In the genomic region with DNA sequence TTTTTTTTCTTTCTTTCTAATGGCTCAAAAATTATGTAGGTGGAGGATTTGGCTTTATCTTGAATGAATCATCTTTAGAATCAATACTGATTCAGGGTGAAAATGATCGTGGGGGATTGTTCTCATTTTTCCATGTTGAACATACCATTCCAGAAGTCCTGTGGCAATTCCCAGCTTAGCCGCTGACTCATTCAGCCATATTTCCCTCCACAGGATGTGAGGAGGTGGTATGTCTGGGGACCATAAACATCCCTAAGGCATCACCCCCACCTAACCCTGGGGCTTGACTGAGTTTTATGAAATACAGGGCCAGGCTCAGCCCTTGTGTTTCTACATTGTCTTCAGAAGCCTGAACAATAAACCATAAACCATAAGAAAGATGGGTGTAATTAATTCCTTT, we compare ENCODE assay signal across 16 cellular contexts.
A peak's percentile ranks its signal among the peaks of the same experiment; 100 is the strongest.
DNase-seq lines count a peak whose midpoint lies in the region; ATAC-seq and TF ChIP-seq lines count a peak whose summit lies in the region.
"Had no signal": no experiment of that assay in that cellular context is flagged by ENCODE, and none has a peak within 500 bp of the region (broad histone marks: within the 10 kb centered on the region; RNA-seq: fewer than 3 reads in every experiment).

No MANE protein-coding gene starts in this region.

- no peaks in the 10 kb centered on the region for H3K36me3 ChIP-seq in CD8-positive, alpha-beta T cell (ENCODE audit: insufficient read depth, low read length)
- H3K36me3 ChIP-seq: ovary, transverse colon had no signal

- DNase-seq in A172 (ENCODE audit: low spot score) = peak; percentile 67
- peak; percentile 90 for DNase-seq in HFF-Myc (ENCODE audit: extremely low read depth, low read depth)
- peak; percentile 81 for DNase-seq in astrocyte of the cerebellum (ENCODE audit: low read depth)
- DNase-seq in iris pigment epithelial cell (ENCODE audit: low read depth) = peak; percentile 98
- no peak for DNase-seq in CD8-positive, alpha-beta T cell
- no peak for DNase-seq in UCSD-AML1 (lab: John Stamatoyannopoulos, UW; ENCODE audit: unreplicated experiment)
- no peak for DNase-seq in activated naive CD4-positive, alpha-beta T cell treated with anti-CD3 and anti-CD28 coated beads, Interleukin-2, amount 50 U/mL, for 72 hours (ENCODE audit: low spot score in 2 of 2)
- DNase-seq: activated CD4-positive, alpha-beta memory T cell treated with anti-CD3 and anti-CD28 coated beads for 36 hours; AML-193; NCI-H524 treated with DMSO at 0.1 percent for 48 hours; ovary; transverse colon had no signal

- TF ChIP-seq CTCF in HFF-Myc (IDR thresholded peaks at IDR 0.05; ENCODE audit: low read depth, low read length, missing control alignments) (no peak), astrocyte of the cerebellum (IDR thresholded peaks at IDR 0.05; ENCODE audit: low read depth, low read length, missing control alignments) (no peak)
- TF ChIP-seq CTCF in CD8-positive, alpha-beta T cell (IDR thresholded peaks at IDR 0.05) = no peak

- H3K4me1 Mint-ChIP-seq in CD8-positive, alpha-beta T cell (ENCODE audit: low read depth) = no peaks in the 10 kb centered on the region
- H3K4me1 Mint-ChIP-seq: GM23338 had no signal

- POLR2A ChIA-PET in CD8-positive, alpha-beta T cell (lab: Charles Lee) = no interaction called here

- H3K9me3 Mint-ChIP-seq in CD8-positive, alpha-beta T cell = peaks cover 2% of the 10 kb centered on the region
- H3K9me3 Mint-ChIP-seq in activated naive CD4-positive, alpha-beta T cell treated with anti-CD3 and anti-CD28 coated beads, Interleukin-2, amount 50 U/mL, for 72 hours = peaks cover 6% of the 10 kb centered on the region in 2 donors

- H3K4me3 Mint-ChIP-seq in CD8-positive, alpha-beta T cell = no peak overlapping the region
- H3K4me3 Mint-ChIP-seq: activated CD4-positive, alpha-beta memory T cell treated with anti-CD3 and anti-CD28 coated beads for 36 hours; activated naive CD8-positive, alpha-beta T cell; GM23338 had no signal

- in situ Hi-C loops in astrocyte of the cerebellum (cut with HindIII; ENCODE audit: low sequenced_read_pairs) = no loop called here

- H3K27ac ChIP-seq in CD8-positive, alpha-beta T cell (ENCODE audit: low read depth, low read length) = no peak overlapping the region
- H3K27ac ChIP-seq: ovary, SK-N-MC had no signal

- ATAC-seq in HG03521 (IDR thresholded peaks at IDR 0.05; ENCODE audit: unreplicated experiment) = no peak
- no peak for ATAC-seq in CD8-positive, alpha-beta T cell
- ATAC-seq in activated naive CD4-positive, alpha-beta T cell treated with anti-CD3 and anti-CD28 coated beads, Interleukin-2, amount 50 U/mL, for 72 hours = no peak
- ATAC-seq: GM23338 had no signal

- CTCF ChIA-PET in CD8-positive, alpha-beta T cell (lab: Charles Lee) = no interaction called here

- peaks cover 6% of the 10 kb centered on the region for H3K27me3 Mint-ChIP-seq in CD8-positive, alpha-beta T cell (ENCODE audit: low read depth)

- H3K27ac Mint-ChIP-seq in CD8-positive, alpha-beta T cell = no peak overlapping the region
- no peak overlapping the region for H3K27ac Mint-ChIP-seq in activated naive CD4-positive, alpha-beta T cell treated with anti-CD3 and anti-CD28 coated beads, Interleukin-2, amount 50 U/mL, for 72 hours
- H3K27ac Mint-ChIP-seq: activated CD4-positive, alpha-beta memory T cell treated with anti-CD3 and anti-CD28 coated beads for 36 hours; activated naive CD8-positive, alpha-beta T cell had no signal

- H3K4me3 ChIP-seq in HFF-Myc (replicated peaks; ENCODE audit: low read depth, low read length) = no peak overlapping the region
- H3K4me3 ChIP-seq in astrocyte of the cerebellum (ENCODE audit: low read depth, low read length) = no peak overlapping the region
- H3K4me3 ChIP-seq in CD8-positive, alpha-beta T cell (ENCODE audit: low read depth, low read length) = no peak overlapping the region
- H3K4me3 ChIP-seq: GM23338, ovary, SK-N-MC, transverse colon had no signal

- intact Hi-C loops in CD8-positive, alpha-beta T cell (cut with DNase I, micrococcal nuclease) = no loop called here

- no peaks in the 10 kb centered on the region for H3K36me3 Mint-ChIP-seq in CD8-positive, alpha-beta T cell
- no peaks in the 10 kb centered on the region for H3K36me3 Mint-ChIP-seq in activated naive CD4-positive, alpha-beta T cell treated with anti-CD3 and anti-CD28 coated beads, Interleukin-2, amount 50 U/mL, for 72 hours
- H3K36me3 Mint-ChIP-seq: activated CD4-positive, alpha-beta memory T cell treated with anti-CD3 and anti-CD28 coated beads for 36 hours; activated naive CD8-positive, alpha-beta T cell had no signal

- H3K9me3 ChIP-seq in CD8-positive, alpha-beta T cell (ENCODE audit: low read length) = no peaks in the 10 kb centered on the region
- H3K9me3 ChIP-seq: transverse colon had no signal

- no peaks in the 10 kb centered on the region for H3K27me3 ChIP-seq in CD8-positive, alpha-beta T cell (ENCODE audit: insufficient read depth, low read length)
- H3K27me3 ChIP-seq: ovary, transverse colon had no signal

- H3K4me1 ChIP-seq in CD8-positive, alpha-beta T cell (ENCODE audit: insufficient read depth, low read length) = no peaks in the 10 kb centered on the region
- H3K4me1 ChIP-seq: transverse colon had no signal

Comparison
In these comparisons a context has a peak if more than half of its experiments do, and no peak if none do; other contexts are left out.
1. DNase-seq: peak in A172 (single experiment), HFF-Myc (single experiment), astrocyte of the cerebellum (single experiment) and iris pigment epithelial cell (single experiment); none in CD8-positive, alpha-beta T cell (0 of 7), UCSD-AML1 (single experiment) and activated naive CD4-positive, alpha-beta T cell treated with anti-CD3 and anti-CD28 coated beads, Interleukin-2, amount 50 U/mL, for 72 hours (0 of 2).